Comparison of ENCODE assay signal across 1 cellular context in the genomic region with DNA sequence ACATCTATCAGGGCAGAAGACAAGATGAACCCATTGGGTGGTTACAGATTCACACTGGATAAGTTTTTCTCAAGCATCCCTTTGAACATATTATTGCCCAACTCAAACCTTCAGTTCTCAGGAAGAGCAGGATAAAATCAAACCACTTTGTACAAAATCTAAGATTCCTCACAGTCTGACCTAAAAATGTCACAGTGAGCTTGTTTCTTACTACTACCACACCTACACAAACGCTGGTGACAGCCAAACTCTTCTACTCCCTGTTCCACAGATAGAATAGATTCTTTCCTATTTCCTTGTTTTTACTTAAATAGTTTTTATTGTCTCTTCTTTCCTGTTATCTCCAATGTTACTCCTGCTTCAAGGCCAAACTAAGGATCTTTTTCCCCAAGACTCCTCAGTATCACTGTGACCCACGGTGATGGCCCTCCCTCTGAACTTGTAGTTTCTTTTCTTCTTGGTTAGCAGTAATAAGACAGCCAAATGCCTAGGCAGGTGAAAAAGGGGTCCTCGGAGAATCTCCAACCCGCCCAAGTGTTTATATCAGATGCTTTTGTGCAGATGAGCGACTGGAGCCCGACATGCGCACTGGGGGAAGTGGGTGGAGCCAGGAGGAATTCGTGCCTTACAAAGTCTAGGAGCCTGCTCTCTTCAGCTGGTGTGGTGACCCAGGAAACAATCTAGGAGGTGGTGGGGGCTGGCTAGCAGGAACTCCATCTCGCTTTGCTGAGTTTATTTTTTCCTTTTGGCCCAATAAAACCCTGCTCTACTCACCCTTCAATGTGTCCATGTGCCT.
TF ChIP-seq lines count a peak whose summit lies in the region.

No MANE protein-coding gene starts in this region.

TF ChIP-seq in GM23338, 12 proteins besides CTCF, POLR2A, EP300 and RAD21 (continued from another document):
- TF ChIP-seq, protein P1, sequence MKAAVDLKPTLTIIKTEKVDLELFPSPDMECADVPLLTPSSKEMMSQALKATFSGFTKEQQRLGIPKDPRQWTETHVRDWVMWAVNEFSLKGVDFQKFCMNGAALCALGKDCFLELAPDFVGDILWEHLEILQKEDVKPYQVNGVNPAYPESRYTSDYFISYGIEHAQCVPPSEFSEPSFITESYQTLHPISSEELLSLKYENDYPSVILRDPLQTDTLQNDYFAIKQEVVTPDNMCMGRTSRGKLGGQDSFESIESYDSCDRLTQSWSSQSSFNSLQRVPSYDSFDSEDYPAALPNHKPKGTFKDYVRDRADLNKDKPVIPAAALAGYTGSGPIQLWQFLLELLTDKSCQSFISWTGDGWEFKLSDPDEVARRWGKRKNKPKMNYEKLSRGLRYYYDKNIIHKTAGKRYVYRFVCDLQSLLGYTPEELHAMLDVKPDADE (IDR thresholded peaks at IDR 0.05) = no peak
- no peak for TF ChIP-seq EZH2 (IDR thresholded peaks at IDR 0.05; ENCODE audit: low read depth, unreplicated experiment)
- TF ChIP-seq ZNF114 (CRISPR knock-in tag; IDR thresholded peaks at IDR 0.05) = no peak
- no peak for TF ChIP-seq CREB1 (CRISPR knock-in tag; IDR thresholded peaks at IDR 0.05; ENCODE audit: low read depth)
- no peak for TF ChIP-seq ZNF462 (CRISPR knock-in tag; IDR thresholded peaks at IDR 0.05)
- no peak for TF ChIP-seq NANOG (IDR thresholded peaks at IDR 0.05; ENCODE audit: borderline replicate concordance)
- no peak for TF ChIP-seq STAT1 (IDR thresholded peaks at IDR 0.05; ENCODE audit: unreplicated experiment)
- no peak for TF ChIP-seq ZNF331 (CRISPR knock-in tag; IDR thresholded peaks at IDR 0.05; ENCODE audit: low read depth)
